Comparison of ENCODE assay signal across 14 cellular contexts in genomic region chr4:189092596-189092995, GRCh38.
A peak's percentile ranks its signal among the peaks of the same experiment; 100 is the strongest.
DNase-seq lines count a peak whose midpoint lies in the region; ATAC-seq and TF ChIP-seq lines count a peak whose summit lies in the region.
"Had no signal": no experiment of that assay in that cellular context is flagged by ENCODE, and none has a peak within 500 bp of the region (broad histone marks: within the 10 kb centered on the region; RNA-seq: fewer than 3 reads in every experiment).

No MANE protein-coding gene starts in this region.

- no peaks in the 10 kb centered on the region for H3K36me3 ChIP-seq in Karpas-422 (ENCODE audit: insufficient read depth, low read length)

- H3K27me3 ChIP-seq in Karpas-422 (ENCODE audit: low read length) = no peaks in the 10 kb centered on the region

- TF ChIP-seq CTCF in Calu3 (IDR thresholded peaks at IDR 0.05; ENCODE audit: unreplicated experiment) (no peak), fibroblast of pulmonary artery (IDR thresholded peaks at IDR 0.05; ENCODE audit: low read length, missing control alignments) (no peak)

- no peaks in the 10 kb centered on the region for H4K20me1 ChIP-seq in Karpas-422 (ENCODE audit: insufficient read depth, low read depth, low read length)

- CTCF ChIA-PET in Calu3 (lab: Charles Lee) = no interaction called here

- intact Hi-C loops in Calu3 (cut with micrococcal nuclease; ENCODE audit: unreplicated experiment) = no loop called here

- H3K27ac Mint-ChIP-seq in Calu3 (ENCODE audit: unreplicated experiment) = no peak overlapping the region

- peak; percentile 26 for DNase-seq in Calu3
- DNase-seq in Karpas-422 = peak; percentile 58
- peak; percentile 16 for DNase-seq in RPMI8226
- peak; percentile 6 for DNase-seq in fibroblast of pulmonary artery (ENCODE audit: low read depth)
- no peak for DNase-seq in retina
- no peak for DNase-seq in CD1c-positive myeloid dendritic cell (ENCODE audit: extremely low spot score)
- DNase-seq in NCI-H748 (lab: John Stamatoyannopoulos, UW; ENCODE audit: unreplicated experiment) = no peak
- DNase-seq: activated CD4-positive, alpha-beta T cell treated with anti-CD3 and anti-CD28 coated beads, Interleukin-2, amount 50 U/mL, for 1 hour; effector CD4-positive, alpha-beta T cell; GDM1; kidney; NCI-H1694 treated with DMSO at 0.1 percent for 48 hours; psoas muscle had no signal

- no peaks in the 10 kb centered on the region for H3K27me3 Mint-ChIP-seq in Calu3 (ENCODE audit: unreplicated experiment)

- H2AFZ ChIP-seq in Karpas-422 (ENCODE audit: low read length) = no peak overlapping the region

- no peaks in the 10 kb centered on the region for H3K9me2 ChIP-seq in Karpas-422 (replicated peaks; ENCODE audit: insufficient read depth, low read length)

- H3K79me2 ChIP-seq in Karpas-422 (ENCODE audit: low read length) = no peaks in the 10 kb centered on the region

- H3K9ac ChIP-seq in Karpas-422 (ENCODE audit: low read length) = no peak overlapping the region

- H3K27ac ChIP-seq in Karpas-422 (ENCODE audit: low read length) = 0 out of 2 replicates have a peak overlapping the region, but pooled peaks have one; percentile 11
- H3K27ac ChIP-seq: psoas muscle had no signal

- H3K4me3 ChIP-seq in Karpas-422 (ENCODE audit: low read length) (no peak overlapping the region), fibroblast of pulmonary artery (replicated peaks; ENCODE audit: low read depth, low read length) (no peak overlapping the region)
- H3K4me3 ChIP-seq: psoas muscle had no signal

- H3K4me1 Mint-ChIP-seq in Calu3 (ENCODE audit: low read depth, unreplicated experiment) = peaks cover 8% of the 10 kb centered on the region

- no peak for ATAC-seq in GM21723 (IDR thresholded peaks at IDR 0.05; ENCODE audit: unreplicated experiment)
- ATAC-seq: psoas muscle had no signal

- no peaks in the 10 kb centered on the region for H3K9me3 Mint-ChIP-seq in Calu3 (ENCODE audit: low read depth, unreplicated experiment)

- no TSS peak for BruUV-seq in Calu3 (replicated peaks; lab: Mats Ljungman, UMichigan)

- H3K4me3 Mint-ChIP-seq in Calu3 (ENCODE audit: low read depth, unreplicated experiment) = peak overlapping the region; percentile 34

- peaks cover 29% of the 10 kb centered on the region for H3K4me1 ChIP-seq in Karpas-422 (ENCODE audit: low read length)
- H3K4me1 ChIP-seq: psoas muscle had no signal

- H3K9me3 ChIP-seq in Karpas-422 (ENCODE audit: low read length) = no peaks in the 10 kb centered on the region
- H3K9me3 ChIP-seq: psoas muscle had no signal

- peaks cover 6% of the 10 kb centered on the region for H3K36me3 Mint-ChIP-seq in Calu3 (ENCODE audit: insufficient read depth, unreplicated experiment)

- H3K4me2 ChIP-seq in Karpas-422 (ENCODE audit: low read depth, low read length, poor library complexity, severe bottlenecking) = no peak overlapping the region

Comparison
In these comparisons a context has a peak if more than half of its experiments do, and no peak if none do; other contexts are left out.
1. DNase-seq: peak in Calu3 (single experiment), Karpas-422 (single experiment), RPMI8226 (single experiment) and fibroblast of pulmonary artery (single experiment); none in retina (single experiment), CD1c-positive myeloid dendritic cell (single experiment) and NCI-H748 (single experiment).